ENCODE assay signal across 1 cellular context in the genomic region with DNA sequence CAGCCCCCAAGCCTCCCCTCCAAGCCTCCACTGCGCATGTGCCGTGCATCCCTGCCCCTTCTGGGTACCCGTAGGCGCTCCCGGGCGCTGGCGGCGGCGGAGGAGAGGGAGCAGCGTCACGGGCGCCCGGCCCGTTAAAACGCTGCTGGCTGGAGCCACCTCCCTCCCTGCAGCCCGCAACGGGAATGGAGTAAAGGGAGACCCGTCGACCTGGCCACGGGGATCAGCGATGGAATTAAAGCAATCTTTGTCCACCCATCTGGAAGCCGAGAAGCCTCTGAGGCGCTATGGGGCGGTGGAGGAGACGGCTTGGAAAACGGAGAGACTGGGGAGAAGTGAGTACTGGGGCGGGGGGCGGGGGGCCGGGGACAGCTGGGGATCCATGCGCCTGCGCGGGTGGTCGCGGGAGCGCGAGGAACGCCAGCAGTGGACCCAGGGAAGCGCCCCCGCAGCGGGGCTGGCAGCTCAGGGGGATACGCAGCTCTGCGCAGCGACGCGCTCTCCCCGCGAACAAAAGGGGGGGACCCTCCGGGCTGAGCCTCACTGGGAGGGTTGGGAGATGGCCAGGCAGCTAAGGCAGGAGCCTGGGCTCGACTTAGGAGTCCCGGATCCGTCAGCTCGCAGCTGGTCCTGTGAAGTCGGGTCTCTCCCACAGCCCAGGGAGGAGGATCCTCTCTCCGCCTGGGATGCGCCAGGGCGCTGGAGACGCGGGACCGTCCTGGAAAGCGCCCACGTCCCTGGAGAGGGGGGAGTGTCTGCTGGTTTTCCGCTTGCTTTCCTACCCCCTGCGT.
TF ChIP-seq lines count a peak whose summit lies in the region.

A gene (plus strand): TSS at position 164 of the 791 bp plus-strand sequence. CDS start 66 bp downstream, at position 230.

TF ChIP-seq in HEK293, 187 proteins besides CTCF, POLR2A, EP300 and RAD21 (continued from another document and continues in another):
- TF ChIP-seq, protein P1, sequence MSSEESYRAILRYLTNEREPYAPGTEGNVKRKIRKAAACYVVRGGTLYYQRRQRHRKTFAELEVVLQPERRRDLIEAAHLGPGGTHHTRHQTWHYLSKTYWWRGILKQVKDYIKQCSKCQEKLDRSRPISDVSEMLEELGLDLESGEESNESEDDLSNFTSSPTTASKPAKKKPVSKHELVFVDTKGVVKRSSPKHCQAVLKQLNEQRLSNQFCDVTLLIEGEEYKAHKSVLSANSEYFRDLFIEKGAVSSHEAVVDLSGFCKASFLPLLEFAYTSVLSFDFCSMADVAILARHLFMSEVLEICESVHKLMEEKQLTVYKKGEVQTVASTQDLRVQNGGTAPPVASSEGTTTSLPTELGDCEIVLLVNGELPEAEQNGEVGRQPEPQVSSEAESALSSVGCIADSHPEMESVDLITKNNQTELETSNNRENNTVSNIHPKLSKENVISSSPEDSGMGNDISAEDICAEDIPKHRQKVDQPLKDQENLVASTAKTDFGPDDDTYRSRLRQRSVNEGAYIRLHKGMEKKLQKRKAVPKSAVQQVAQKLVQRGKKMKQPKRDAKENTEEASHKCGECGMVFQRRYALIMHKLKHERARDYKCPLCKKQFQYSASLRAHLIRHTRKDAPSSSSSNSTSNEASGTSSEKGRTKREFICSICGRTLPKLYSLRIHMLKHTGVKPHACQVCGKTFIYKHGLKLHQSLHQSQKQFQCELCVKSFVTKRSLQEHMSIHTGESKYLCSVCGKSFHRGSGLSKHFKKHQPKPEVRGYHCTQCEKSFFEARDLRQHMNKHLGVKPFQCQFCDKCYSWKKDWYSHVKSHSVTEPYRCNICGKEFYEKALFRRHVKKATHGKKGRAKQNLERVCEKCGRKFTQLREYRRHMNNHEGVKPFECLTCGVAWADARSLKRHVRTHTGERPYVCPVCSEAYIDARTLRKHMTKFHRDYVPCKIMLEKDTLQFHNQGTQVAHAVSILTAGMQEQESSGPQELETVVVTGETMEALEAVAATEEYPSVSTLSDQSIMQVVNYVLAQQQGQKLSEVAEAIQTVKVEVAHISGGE (tag by site-specific recombination; conservative IDR thresholded peaks at IDR 0.05; ENCODE audit: low read depth) = no peak
- TF ChIP-seq, protein P2, sequence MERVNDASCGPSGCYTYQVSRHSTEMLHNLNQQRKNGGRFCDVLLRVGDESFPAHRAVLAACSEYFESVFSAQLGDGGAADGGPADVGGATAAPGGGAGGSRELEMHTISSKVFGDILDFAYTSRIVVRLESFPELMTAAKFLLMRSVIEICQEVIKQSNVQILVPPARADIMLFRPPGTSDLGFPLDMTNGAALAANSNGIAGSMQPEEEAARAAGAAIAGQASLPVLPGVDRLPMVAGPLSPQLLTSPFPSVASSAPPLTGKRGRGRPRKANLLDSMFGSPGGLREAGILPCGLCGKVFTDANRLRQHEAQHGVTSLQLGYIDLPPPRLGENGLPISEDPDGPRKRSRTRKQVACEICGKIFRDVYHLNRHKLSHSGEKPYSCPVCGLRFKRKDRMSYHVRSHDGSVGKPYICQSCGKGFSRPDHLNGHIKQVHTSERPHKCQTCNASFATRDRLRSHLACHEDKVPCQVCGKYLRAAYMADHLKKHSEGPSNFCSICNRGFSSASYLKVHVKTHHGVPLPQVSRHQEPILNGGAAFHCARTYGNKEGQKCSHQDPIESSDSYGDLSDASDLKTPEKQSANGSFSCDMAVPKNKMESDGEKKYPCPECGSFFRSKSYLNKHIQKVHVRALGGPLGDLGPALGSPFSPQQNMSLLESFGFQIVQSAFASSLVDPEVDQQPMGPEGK (tag by site-specific recombination; IDR thresholded peaks at IDR 0.05) = peak; percentile 35
- TF ChIP-seq, protein P3, sequence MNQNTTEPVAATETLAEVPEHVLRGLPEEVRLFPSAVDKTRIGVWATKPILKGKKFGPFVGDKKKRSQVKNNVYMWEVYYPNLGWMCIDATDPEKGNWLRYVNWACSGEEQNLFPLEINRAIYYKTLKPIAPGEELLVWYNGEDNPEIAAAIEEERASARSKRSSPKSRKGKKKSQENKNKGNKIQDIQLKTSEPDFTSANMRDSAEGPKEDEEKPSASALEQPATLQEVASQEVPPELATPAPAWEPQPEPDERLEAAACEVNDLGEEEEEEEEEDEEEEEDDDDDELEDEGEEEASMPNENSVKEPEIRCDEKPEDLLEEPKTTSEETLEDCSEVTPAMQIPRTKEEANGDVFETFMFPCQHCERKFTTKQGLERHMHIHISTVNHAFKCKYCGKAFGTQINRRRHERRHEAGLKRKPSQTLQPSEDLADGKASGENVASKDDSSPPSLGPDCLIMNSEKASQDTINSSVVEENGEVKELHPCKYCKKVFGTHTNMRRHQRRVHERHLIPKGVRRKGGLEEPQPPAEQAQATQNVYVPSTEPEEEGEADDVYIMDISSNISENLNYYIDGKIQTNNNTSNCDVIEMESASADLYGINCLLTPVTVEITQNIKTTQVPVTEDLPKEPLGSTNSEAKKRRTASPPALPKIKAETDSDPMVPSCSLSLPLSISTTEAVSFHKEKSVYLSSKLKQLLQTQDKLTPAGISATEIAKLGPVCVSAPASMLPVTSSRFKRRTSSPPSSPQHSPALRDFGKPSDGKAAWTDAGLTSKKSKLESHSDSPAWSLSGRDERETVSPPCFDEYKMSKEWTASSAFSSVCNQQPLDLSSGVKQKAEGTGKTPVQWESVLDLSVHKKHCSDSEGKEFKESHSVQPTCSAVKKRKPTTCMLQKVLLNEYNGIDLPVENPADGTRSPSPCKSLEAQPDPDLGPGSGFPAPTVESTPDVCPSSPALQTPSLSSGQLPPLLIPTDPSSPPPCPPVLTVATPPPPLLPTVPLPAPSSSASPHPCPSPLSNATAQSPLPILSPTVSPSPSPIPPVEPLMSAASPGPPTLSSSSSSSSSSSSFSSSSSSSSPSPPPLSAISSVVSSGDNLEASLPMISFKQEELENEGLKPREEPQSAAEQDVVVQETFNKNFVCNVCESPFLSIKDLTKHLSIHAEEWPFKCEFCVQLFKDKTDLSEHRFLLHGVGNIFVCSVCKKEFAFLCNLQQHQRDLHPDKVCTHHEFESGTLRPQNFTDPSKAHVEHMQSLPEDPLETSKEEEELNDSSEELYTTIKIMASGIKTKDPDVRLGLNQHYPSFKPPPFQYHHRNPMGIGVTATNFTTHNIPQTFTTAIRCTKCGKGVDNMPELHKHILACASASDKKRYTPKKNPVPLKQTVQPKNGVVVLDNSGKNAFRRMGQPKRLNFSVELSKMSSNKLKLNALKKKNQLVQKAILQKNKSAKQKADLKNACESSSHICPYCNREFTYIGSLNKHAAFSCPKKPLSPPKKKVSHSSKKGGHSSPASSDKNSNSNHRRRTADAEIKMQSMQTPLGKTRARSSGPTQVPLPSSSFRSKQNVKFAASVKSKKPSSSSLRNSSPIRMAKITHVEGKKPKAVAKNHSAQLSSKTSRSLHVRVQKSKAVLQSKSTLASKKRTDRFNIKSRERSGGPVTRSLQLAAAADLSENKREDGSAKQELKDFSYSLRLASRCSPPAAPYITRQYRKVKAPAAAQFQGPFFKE (tag by site-specific recombination; IDR thresholded peaks at IDR 0.05; ENCODE audit: borderline replicate concordance) = 0 out of 2 replicates have a peak, but pooled peaks have one; percentile 56
- TF ChIP-seq ZNF660 (tag by site-specific recombination; IDR thresholded peaks at IDR 0.05) = no peak
- TF ChIP-seq ZNF596 (tag by site-specific recombination; IDR thresholded peaks at IDR 0.05) = no peak
- no peak for TF ChIP-seq ZNF2 (tag by site-specific recombination; IDR thresholded peaks at IDR 0.05)
- TF ChIP-seq ZBTB8A (tag by site-specific recombination; IDR thresholded peaks at IDR 0.05) = peak; percentile 56; the same call in 1 of the 2 replicates
- TF ChIP-seq ZNF37A (tag by site-specific recombination; IDR thresholded peaks at IDR 0.05) = no peak
- TF ChIP-seq, protein P4, sequence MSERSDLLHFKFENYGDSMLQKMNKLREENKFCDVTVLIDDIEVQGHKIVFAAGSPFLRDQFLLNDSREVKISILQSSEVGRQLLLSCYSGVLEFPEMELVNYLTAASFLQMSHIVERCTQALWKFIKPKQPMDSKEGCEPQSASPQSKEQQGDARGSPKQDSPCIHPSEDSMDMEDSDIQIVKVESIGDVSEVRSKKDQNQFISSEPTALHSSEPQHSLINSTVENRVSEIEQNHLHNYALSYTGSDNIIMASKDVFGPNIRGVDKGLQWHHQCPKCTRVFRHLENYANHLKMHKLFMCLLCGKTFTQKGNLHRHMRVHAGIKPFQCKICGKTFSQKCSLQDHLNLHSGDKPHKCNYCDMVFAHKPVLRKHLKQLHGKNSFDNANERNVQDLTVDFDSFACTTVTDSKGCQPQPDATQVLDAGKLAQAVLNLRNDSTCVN (tag by site-specific recombination; optimal IDR thresholded peaks at IDR 0.05) = peak; percentile 75
- TF ChIP-seq ZBTB20 (tag by site-specific recombination; IDR thresholded peaks at IDR 0.05) = peak; percentile 56
- peak; percentile 37; the same call in 1 of the 2 replicates for TF ChIP-seq EGR2 (tag by site-specific recombination; IDR thresholded peaks at IDR 0.05; ENCODE audit: low read depth)
- TF ChIP-seq ZNF654 (tag by site-specific recombination; IDR thresholded peaks at IDR 0.05; ENCODE audit: low read depth) = no peak
- no peak for TF ChIP-seq ZNF623 (tag by site-specific recombination; IDR thresholded peaks at IDR 0.05)
- TF ChIP-seq ZXDB (tag by site-specific recombination; IDR thresholded peaks at IDR 0.05) = peak; percentile 85
- no peak for TF ChIP-seq ZFP69B (tag by site-specific recombination; IDR thresholded peaks at IDR 0.05)
- TF ChIP-seq, protein P5, sequence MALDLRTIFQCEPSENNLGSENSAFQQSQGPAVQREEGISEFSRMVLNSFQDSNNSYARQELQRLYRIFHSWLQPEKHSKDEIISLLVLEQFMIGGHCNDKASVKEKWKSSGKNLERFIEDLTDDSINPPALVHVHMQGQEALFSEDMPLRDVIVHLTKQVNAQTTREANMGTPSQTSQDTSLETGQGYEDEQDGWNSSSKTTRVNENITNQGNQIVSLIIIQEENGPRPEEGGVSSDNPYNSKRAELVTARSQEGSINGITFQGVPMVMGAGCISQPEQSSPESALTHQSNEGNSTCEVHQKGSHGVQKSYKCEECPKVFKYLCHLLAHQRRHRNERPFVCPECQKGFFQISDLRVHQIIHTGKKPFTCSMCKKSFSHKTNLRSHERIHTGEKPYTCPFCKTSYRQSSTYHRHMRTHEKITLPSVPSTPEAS (tag by site-specific recombination; IDR thresholded peaks at IDR 0.05) = no peak
- TF ChIP-seq, protein P6, sequence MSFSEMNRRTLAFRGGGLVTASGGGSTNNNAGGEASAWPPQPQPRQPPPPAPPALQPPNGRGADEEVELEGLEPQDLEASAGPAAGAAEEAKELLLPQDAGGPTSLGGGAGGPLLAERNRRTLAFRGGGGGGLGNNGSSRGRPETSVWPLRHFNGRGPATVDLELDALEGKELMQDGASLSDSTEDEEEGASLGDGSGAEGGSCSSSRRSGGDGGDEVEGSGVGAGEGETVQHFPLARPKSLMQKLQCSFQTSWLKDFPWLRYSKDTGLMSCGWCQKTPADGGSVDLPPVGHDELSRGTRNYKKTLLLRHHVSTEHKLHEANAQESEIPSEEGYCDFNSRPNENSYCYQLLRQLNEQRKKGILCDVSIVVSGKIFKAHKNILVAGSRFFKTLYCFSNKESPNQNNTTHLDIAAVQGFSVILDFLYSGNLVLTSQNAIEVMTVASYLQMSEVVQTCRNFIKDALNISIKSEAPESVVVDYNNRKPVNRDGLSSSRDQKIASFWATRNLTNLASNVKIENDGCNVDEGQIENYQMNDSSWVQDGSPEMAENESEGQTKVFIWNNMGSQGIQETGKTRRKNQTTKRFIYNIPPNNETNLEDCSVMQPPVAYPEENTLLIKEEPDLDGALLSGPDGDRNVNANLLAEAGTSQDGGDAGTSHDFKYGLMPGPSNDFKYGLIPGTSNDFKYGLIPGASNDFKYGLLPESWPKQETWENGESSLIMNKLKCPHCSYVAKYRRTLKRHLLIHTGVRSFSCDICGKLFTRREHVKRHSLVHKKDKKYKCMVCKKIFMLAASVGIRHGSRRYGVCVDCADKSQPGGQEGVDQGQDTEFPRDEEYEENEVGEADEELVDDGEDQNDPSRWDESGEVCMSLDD (tag by site-specific recombination; IDR thresholded peaks at IDR 0.05) = 0 out of 2 replicates have a peak, but pooled peaks have one; percentile 34
- TF ChIP-seq ZFHX2 (tag by site-specific recombination; conservative IDR thresholded peaks at IDR 0.05) = peak; percentile 47
- peak; percentile 91 for TF ChIP-seq ZNF600 (tag by site-specific recombination; IDR thresholded peaks at IDR 0.05)
- TF ChIP-seq ZNF335 (tag by site-specific recombination; conservative IDR thresholded peaks at IDR 0.05) = peak; percentile 81
- TF ChIP-seq GLIS1 (tag by site-specific recombination; IDR thresholded peaks at IDR 0.05) = peak; percentile 62
- peak; percentile 74 for TF ChIP-seq GLIS2 (tag by site-specific recombination; IDR thresholded peaks at IDR 0.05)
- no peak for TF ChIP-seq ZNF114 (tag by site-specific recombination; IDR thresholded peaks at IDR 0.05)
- TF ChIP-seq, protein P7, sequence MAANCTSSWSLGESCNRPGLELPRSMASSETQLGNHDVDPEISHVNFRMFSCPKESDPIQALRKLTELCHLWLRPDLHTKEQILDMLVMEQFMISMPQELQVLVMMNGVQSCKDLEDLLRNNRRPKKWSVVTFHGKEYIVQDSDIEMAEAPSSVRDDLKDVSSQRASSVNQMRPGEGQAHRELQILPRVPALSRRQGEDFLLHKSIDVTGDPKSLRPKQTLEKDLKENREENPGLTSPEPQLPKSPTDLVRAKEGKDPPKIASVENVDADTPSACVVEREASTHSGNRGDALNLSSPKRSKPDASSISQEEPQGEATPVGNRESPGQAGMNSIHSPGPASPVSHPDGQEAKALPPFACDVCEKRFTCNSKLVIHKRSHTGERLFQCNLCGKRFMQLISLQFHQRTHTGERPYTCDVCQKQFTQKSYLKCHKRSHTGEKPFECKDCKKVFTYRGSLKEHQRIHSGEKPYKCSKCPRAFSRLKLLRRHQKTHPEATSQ (tag by site-specific recombination; IDR thresholded peaks at IDR 0.05) = no peak
- TF ChIP-seq, protein P8, sequence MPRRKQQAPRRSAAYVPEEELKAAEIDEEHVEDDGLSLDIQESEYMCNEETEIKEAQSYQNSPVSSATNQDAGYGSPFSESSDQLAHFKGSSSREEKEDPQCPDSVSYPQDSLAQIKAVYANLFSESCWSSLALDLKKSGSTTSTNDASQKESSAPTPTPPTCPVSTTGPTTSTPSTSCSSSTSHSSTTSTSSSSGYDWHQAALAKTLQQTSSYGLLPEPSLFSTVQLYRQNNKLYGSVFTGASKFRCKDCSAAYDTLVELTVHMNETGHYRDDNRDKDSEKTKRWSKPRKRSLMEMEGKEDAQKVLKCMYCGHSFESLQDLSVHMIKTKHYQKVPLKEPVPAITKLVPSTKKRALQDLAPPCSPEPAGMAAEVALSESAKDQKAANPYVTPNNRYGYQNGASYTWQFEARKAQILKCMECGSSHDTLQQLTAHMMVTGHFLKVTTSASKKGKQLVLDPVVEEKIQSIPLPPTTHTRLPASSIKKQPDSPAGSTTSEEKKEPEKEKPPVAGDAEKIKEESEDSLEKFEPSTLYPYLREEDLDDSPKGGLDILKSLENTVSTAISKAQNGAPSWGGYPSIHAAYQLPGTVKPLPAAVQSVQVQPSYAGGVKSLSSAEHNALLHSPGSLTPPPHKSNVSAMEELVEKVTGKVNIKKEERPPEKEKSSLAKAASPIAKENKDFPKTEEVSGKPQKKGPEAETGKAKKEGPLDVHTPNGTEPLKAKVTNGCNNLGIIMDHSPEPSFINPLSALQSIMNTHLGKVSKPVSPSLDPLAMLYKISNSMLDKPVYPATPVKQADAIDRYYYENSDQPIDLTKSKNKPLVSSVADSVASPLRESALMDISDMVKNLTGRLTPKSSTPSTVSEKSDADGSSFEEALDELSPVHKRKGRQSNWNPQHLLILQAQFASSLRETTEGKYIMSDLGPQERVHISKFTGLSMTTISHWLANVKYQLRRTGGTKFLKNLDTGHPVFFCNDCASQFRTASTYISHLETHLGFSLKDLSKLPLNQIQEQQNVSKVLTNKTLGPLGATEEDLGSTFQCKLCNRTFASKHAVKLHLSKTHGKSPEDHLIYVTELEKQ (tag by site-specific recombination; IDR thresholded peaks at IDR 0.05; ENCODE audit: borderline replicate concordance) = no peak
